25 cellular contexts compared by ENCODE assay signal in genomic region chr4:120874792-120875774, GRCh38. TPM values are rescaled to one million over a fixed set of nuclear protein-coding genes. Genes with fewer than 3 reads are reported as not detected.
DNase-seq lines count a peak whose midpoint lies in the region; ATAC-seq, FAIRE-seq and TF ChIP-seq lines count a peak whose summit lies in the region.
"Had no signal": no experiment of that assay in that cellular context is flagged by ENCODE, and none has a peak within 500 bp of the region (broad histone marks: within the 10 kb centered on the region; RNA-seq: fewer than 3 reads in every experiment).

No MANE protein-coding gene starts in this region.

- H4K5ac ChIP-seq in H1 (ENCODE audit: insufficient read length, low read depth, low read length), result no peak overlapping the region

- no peak for FAIRE-seq in H1 (lab: Jason Lieb, UNC)

- H3K79me1 ChIP-seq in H1 (ENCODE audit: low read depth, low read length), result no peaks in the 10 kb centered on the region

- WGBS in H1 (ENCODE audit: extremely low coverage in 1 of 2, insufficient coverage in 1 of 2, insufficient read length in 1 of 2, insufficient replicate concordance in 2 of 2, low coverage in 1 of 2, low lambda C conversion rate in 2 of 2, missing lambda C conversion rate in 1 of 2), 2 experiments, result 72% methylated on average over 4 of the region's 4 CpGs; no CpG with 5 or more reads in 1 of the 2 experiments
- 96% methylated on average over 4 of the region's 4 CpGs for WGBS in mammary epithelial cell (ENCODE audit: low coverage, missing lambda C conversion rate)

- H2BK12ac ChIP-seq in H1 (ENCODE audit: low read depth, low read length), result no peak overlapping the region

- no peak for TF ChIP-seq CTCF in H1 (IDR thresholded peaks at IDR 0.05; ENCODE audit: control extremely low read depth in 1 of 3, insufficient read depth in 1 of 3, low read depth in 1 of 3, low read length in 3 of 3)
- no peak for TF ChIP-seq CTCF in mammary epithelial cell (conservative IDR thresholded peaks at IDR 0.05 in 1 of 2, IDR thresholded peaks at IDR 0.05 in 1 of 2; ENCODE audit: extremely low read depth in 1 of 2, insufficient read depth in 1 of 2, low read depth in 1 of 2, low read length in 2 of 2)

- CTCF ChIA-PET in H1 (lab: Charles Lee; ENCODE audit: partially characterized antibody) (interaction anchor here (0.7 to 3.1 kb wide), 9 partner anchors 9 to 162 kb away, joined by 3 to 10 read pairs (median 4); no protein-coding TSS in a partner anchor), mammary epithelial cell (lab: Charles Lee; ENCODE audit: low non-redundant PET) (no interaction called here)

- H3K9me3 ChIP-seq in H1 (ENCODE audit: insufficient read depth in 2 of 2, low read depth in 1 of 2, low read length in 1 of 2) (no peaks in the 10 kb centered on the region), mammary epithelial cell (replicated peaks; ENCODE audit: insufficient read depth, low read length) (no peaks in the 10 kb centered on the region)
- H3K9me3 ChIP-seq: MG63, ovary had no signal

- H2AFZ ChIP-seq in H1 (ENCODE audit: low read length) (no peak overlapping the region), mammary epithelial cell (ENCODE audit: low read depth, low read length) (no peak overlapping the region)

- no peak overlapping the region for H2BK15ac ChIP-seq in H1 (ENCODE audit: low read length)

- no peak for TF ChIP-seq EP300 in H1 (IDR thresholded peaks at IDR 0.05; ENCODE audit: borderline replicate concordance in 1 of 2, low read depth in 2 of 2, low read length in 2 of 2)

- no peak overlapping the region for H3K56ac ChIP-seq in H1 (replicated peaks; ENCODE audit: insufficient read length, low read depth, low read length)

- H3K9ac ChIP-seq in H1 (replicated peaks in 1 of 4; ENCODE audit: extremely low read depth in 1 of 4, low read depth in 3 of 4, low read length in 3 of 4), result no peak overlapping the region; a peak in 1 of 7 replicates
- no peak overlapping the region for H3K9ac ChIP-seq in mammary epithelial cell (ENCODE audit: insufficient read depth, low read length)

- ATAC-seq in sciatic nerve, result peak; percentile 91
- ATAC-seq: activated CD8-positive, alpha-beta T cell treated with anti-CD3 and anti-CD28 coated beads, Interleukin-2, amount 10 ng/mL, durations not matched to agents 7 days and 5 days; esophagus mucosa; left lung had no signal

- no peak for TF ChIP-seq POLR2A in H1 (IDR thresholded peaks at IDR 0.05; ENCODE audit: control extremely low read depth in 1 of 2, low read depth in 2 of 2, low read length in 2 of 2)

- POLR2A ChIA-PET in H1 (lab: Charles Lee; ENCODE audit: partially characterized antibody), result interaction anchor here (0.6 to 1.7 kb wide), 6 partner anchors 8 to 47 kb away, joined by 3 to 5 read pairs (median 3); no protein-coding TSS in a partner anchor

- H2BK120ac ChIP-seq in H1 (replicated peaks; ENCODE audit: low read depth, low read length), result no peak overlapping the region

- H4K20me1 ChIP-seq in H1 (replicated peaks in 1 of 2; ENCODE audit: control insufficient read depth in 1 of 2, insufficient read depth in 2 of 2, low read length in 2 of 2), result no peaks in the 10 kb centered on the region
- no peaks in the 10 kb centered on the region for H4K20me1 ChIP-seq in mammary epithelial cell (ENCODE audit: insufficient read depth, low read length)

- no peaks in the 10 kb centered on the region for H3K23me2 ChIP-seq in H1 (ENCODE audit: low read depth, low read length)

- H3K4me1 ChIP-seq in H1 (replicated peaks in 1 of 4; ENCODE audit: control insufficient read depth in 3 of 4, insufficient read depth in 4 of 4, low read length in 3 of 4), result peaks cover 0 to 10% (median 1%) of the 10 kb centered on the region in 4 experiments; a peak in 2 of 7 replicates
- no peaks in the 10 kb centered on the region for H3K4me1 ChIP-seq in mammary epithelial cell (ENCODE audit: insufficient read depth, low read length)

- BruUV-seq in mammary epithelial cell (replicated peaks; lab: Mats Ljungman, UMichigan), result no TSS peak

- no peak overlapping the region for H4K91ac ChIP-seq in H1 (replicated peaks; ENCODE audit: insufficient read length, low read length)

- H3K27ac ChIP-seq in H1 (ENCODE audit: low read depth, low read length) (no peak overlapping the region), mammary epithelial cell (ENCODE audit: insufficient read depth, low read depth, low read length) (no peak overlapping the region)
- H3K27ac ChIP-seq: left lung, tibial artery had no signal

- intact Hi-C loops in sciatic nerve (cut with DNase I), result no loop called here
- intact Hi-C loops in mammary epithelial cell (cut with micrococcal nuclease), result no loop called here

- H3K4ac ChIP-seq in H1 (replicated peaks; ENCODE audit: insufficient read length, low read depth, low read length), result peak overlapping the region; percentile 59

- H3K36me3 ChIP-seq in H1 (ENCODE audit: control insufficient read depth in 2 of 4, insufficient read depth in 4 of 4, low read length in 3 of 4), result no peaks in the 10 kb centered on the region
- H3K36me3 ChIP-seq in mammary epithelial cell (ENCODE audit: insufficient read depth, low read length), result no peaks in the 10 kb centered on the region
- H3K36me3 ChIP-seq: left lung, MG63, ovary, tibial artery had no signal

- peak overlapping the region; percentile 72 for H3K14ac ChIP-seq in H1 (ENCODE audit: insufficient read length)

- H3K79me2 ChIP-seq in H1 (ENCODE audit: control insufficient read depth in 1 of 2, insufficient read depth in 2 of 2, low read length in 2 of 2), result no peaks in the 10 kb centered on the region
- no peaks in the 10 kb centered on the region for H3K79me2 ChIP-seq in mammary epithelial cell (ENCODE audit: insufficient read depth, low read length)

- no peak overlapping the region for H2BK20ac ChIP-seq in H1 (ENCODE audit: low read length)

- dilution Hi-C loops in mammary epithelial cell (cut with HindIII; ENCODE audit: low sequenced_read_pairs), result no loop called here

- H3K4me2 ChIP-seq in H1 (ENCODE audit: insufficient read depth in 1 of 2, low read depth in 2 of 2, low read length in 2 of 2) (no peak overlapping the region), mammary epithelial cell (ENCODE audit: insufficient read depth, low read depth, low read length) (no peak overlapping the region)

- in situ Hi-C loops in mammary epithelial cell (cut with MboI; ENCODE audit: low sequenced_read_pairs in 2 of 2), result no loop called here

- no peak overlapping the region for H2BK5ac ChIP-seq in H1 (ENCODE audit: low read depth, low read length)

- H4K8ac ChIP-seq in H1 (ENCODE audit: extremely low read depth, insufficient read depth, low read length), result peak overlapping the region; percentile 57; the same call in 1 of the 2 replicates

- no peak for TF ChIP-seq RAD21 in H1 (IDR thresholded peaks at IDR 0.05 in 1 of 2, conservative IDR thresholded peaks at IDR 0.05 in 1 of 2; ENCODE audit: low read depth in 2 of 2, low read length in 2 of 2)

- H2AK5ac ChIP-seq in H1 (ENCODE audit: low read depth, low read length), result no peak overlapping the region

- no peak overlapping the region for H3K4me3 ChIP-seq in H1 (ENCODE audit: extremely low read depth in 1 of 4, insufficient read depth in 2 of 4, low read depth in 3 of 4, low read length in 4 of 4)
- H3K4me3 ChIP-seq in mammary epithelial cell (replicated peaks in 1 of 3; ENCODE audit: insufficient read depth in 1 of 3, low read depth in 2 of 3, low read length in 3 of 3), result no peak overlapping the region
- H3K4me3 ChIP-seq: left lung, MG63, ovary, tibial artery had no signal

- no peak overlapping the region for H3K18ac ChIP-seq in H1 (ENCODE audit: extremely low read depth, low read length)

- H3K23ac ChIP-seq in H1 (ENCODE audit: insufficient read length), result no peak overlapping the region

- H3K27me3 ChIP-seq in H1 (replicated peaks in 1 of 4; ENCODE audit: control insufficient read depth in 3 of 4, extremely low read depth in 1 of 4, insufficient read depth in 3 of 4, low read length in 3 of 4) (no peaks in the 10 kb centered on the region), mammary epithelial cell (ENCODE audit: insufficient read depth, low read length) (no peaks in the 10 kb centered on the region)
- H3K27me3 ChIP-seq: left lung, MG63, ovary, tibial artery had no signal

- DNase-seq in NCI-H146 (lab: John Stamatoyannopoulos, UW) (peak; percentile 34), H1 (ENCODE audit: low read depth in 1 of 2, low spot score in 2 of 2) (no peak), iPS-NIHi7 (ENCODE audit: extremely low spot score) (peak; percentile 18), sciatic nerve (ENCODE audit: low spot score) (no peak), SKM-1 treated with dmso at 0.1 percent for 144 hours (lab: John Stamatoyannopoulos, UW; ENCODE audit: unreplicated experiment) (no peak), mammary epithelial cell (no peak), RKO (ENCODE audit: low spot score) (no peak)
- DNase-seq: activated CD4-positive, CD25-positive, alpha-beta regulatory T cell; activated CD8-positive, alpha-beta T cell treated with anti-CD3 and anti-CD28 coated beads, Interleukin-2, amount 10 ng/mL, durations not matched to agents 7 days and 5 days; activated naive CD4-positive, alpha-beta T cell treated with anti-CD3 and anti-CD28 coated beads, Interleukin-2, amount 10 ng/mL, durations not matched to agents 7 days and 5 days; activated T-cell treated with anti-CD3 and anti-CD28 coated beads, Interleukin-2, amount 50 U/mL, for 1 hour; anterior cingulate cortex; CD4-positive, alpha-beta memory T cell; effector CD4-positive, alpha-beta T cell; GDM1; left lung; MG63; NCI-H187 treated with DMSO at 0.1 percent for 48 hours; NCI-H2227 treated with DMSO at 0.1 percent for 48 hours; ovary; stimulated activated naive CD4-positive, alpha-beta T cell treated with Interleukin-2 at 50 U/mL for 16 hours; tibial artery had no signal

TF ChIP-seq in H1, 55 proteins besides CTCF, POLR2A, EP300 and RAD21:
- TF ChIP-seq JUN (IDR thresholded peaks at IDR 0.05; ENCODE audit: low read depth, low read length) (no peak), SUZ12 (IDR thresholded peaks at IDR 0.05; ENCODE audit: low read length) (no peak), TBP (IDR thresholded peaks at IDR 0.05; ENCODE audit: low read depth, low read length) (no peak)
TF ChIP-seq in H1: peak in this region for 0.

RNA-seq across cellular contexts. Expression of gene PRDM5, which starts 47.4 kb away (rescaled TPM):
- 23.4 and 23.7 TPM in 2 replicates for total RNA-seq in H1 (2021; fragmentation: NEBNext Ultra II Directional; extraction: Animal tissue kit (Norgen Biotek cat#: 25700))
- 6.4 and 8.2 TPM in 2 replicates for polyA plus RNA-seq in H1 (2011; rRNA removed)
- 10.8 TPM for polyA plus RNA-seq in H1 (2011; cell fraction: cytosol; rRNA removed)
- polyA plus RNA-seq in H1 (2011; cell fraction: nucleus; rRNA removed), result 21.4 TPM
- 9.5 to 19.1 TPM (median 12.8 TPM) in 4 replicates for polyA plus RNA-seq in H1 (2012, experiment 1 of 2)
- 0.85 TPM for polyA plus RNA-seq in H1 (2012, experiment 2 of 2)
- 11.7 TPM for polyA plus RNA-seq in H1 (2013, experiment 1 of 2)
- 10.5 TPM for polyA plus RNA-seq in H1 (2013, experiment 2 of 2)
- 25.0 and 39.5 TPM in 2 replicates for polyA minus RNA-seq in H1 (2011; rRNA and poly(A)+ RNA removed)
- polyA minus RNA-seq in H1 (2011; cell fraction: cytosol; rRNA and poly(A)+ RNA removed), result 14.7 TPM
- polyA minus RNA-seq in H1 (2011; cell fraction: nucleus; rRNA and poly(A)+ RNA removed), result 118 TPM
- total RNA-seq in sciatic nerve, result 28.8 TPM
- total RNA-seq in mammary epithelial cell, result 10 to 100 TPM in 1 of 2 donors, 1 to 10 TPM in 1; 7.9 to 19.0 TPM
- polyA plus RNA-seq in mammary epithelial cell, result 2.6 TPM
- 1.6 TPM for polyA minus RNA-seq in mammary epithelial cell
- total RNA-seq: T-helper 2 cell treated with Interferon-gamma antibody and Interleukin-4, amounts not matched to agents 100 ng/mL and 5 ng/mL, for 36 hours had no signal
- polyA plus RNA-seq: IgD-negative memory B cell had no signal

Comparison
In these comparisons a context has a peak if more than half of its experiments do, and no peak if none do; other contexts are left out.
1. DNase-seq: peak in NCI-H146 (single experiment) and iPS-NIHi7 (single experiment); none in H1 (0 of 2), sciatic nerve (single experiment), SKM-1 treated with dmso at 0.1 percent for 144 hours (single experiment), mammary epithelial cell (single experiment) and RKO (single experiment).